In genomic region chr2:127701193-127701650, GRCh38 we compare ENCODE assay signal across 8 cellular contexts. TPM values are rescaled to one million over a fixed set of nuclear protein-coding genes. Genes with fewer than 3 reads are reported as not detected.
DNase-seq lines count a peak whose midpoint lies in the region; ATAC-seq and TF ChIP-seq lines count a peak whose summit lies in the region.

Gene SFT2D3, plus strand, starts transcription at chr2:127701497. Its CDS starts 32 bp downstream, at chr2:127701529.

- no peaks in the 10 kb centered on the region for H3K9me3 Mint-ChIP-seq in CD4-positive, CD25-positive, alpha-beta regulatory T cell

- peaks cover 15% of the 10 kb centered on the region for H3K36me3 Mint-ChIP-seq in CD4-positive, CD25-positive, alpha-beta regulatory T cell

- peak; percentile 83 to 96 (median 91) for DNase-seq in CD4-positive, CD25-positive, alpha-beta regulatory T cell
- DNase-seq in NCI-H748 (lab: John Stamatoyannopoulos, UW; ENCODE audit: unreplicated experiment), result peak; percentile 93
- peak; percentile 77 to 89 for DNase-seq in activated CD4-positive, alpha-beta T cell treated with anti-CD3 and anti-CD28 coated beads, Interleukin-2, amount 50 U/mL, for 24 hours (ENCODE audit: low read depth in 1 of 2, low spot score in 1 of 2)
- peak; percentile 94 for DNase-seq in dermis blood vessel endothelial cell
- DNase-seq in right lobe of liver, result peak; percentile 95 to 97 (median 96)
- DNase-seq in stimulated activated CD4-positive, alpha-beta T cell treated with anti-CD3 and anti-CD28 coated beads, Interleukin-4, amount 100 ng/mL, for 1 hour, result peak; percentile 88

- H3K4me1 ChIP-seq in CD4-positive, CD25-positive, alpha-beta regulatory T cell (ENCODE audit: control insufficient read depth, insufficient read depth, low read length, poor library complexity, severe bottlenecking), result peaks cover 39% of the 10 kb centered on the region
- H3K4me1 ChIP-seq in right lobe of liver, result peaks cover 0 to 49% (median 21%) of the 10 kb centered on the region in 4 donors

- 0% methylated on average over 5 of the region's 44 CpGs for WGBS in right lobe of liver (ENCODE audit: insufficient coverage, low coverage, low lambda C conversion rate, missing lambda C conversion rate)

- no peaks in the 10 kb centered on the region for H3K27me3 ChIP-seq in CD4-positive, CD25-positive, alpha-beta regulatory T cell (ENCODE audit: control insufficient read depth, insufficient read depth, low read length)
- H3K27me3 ChIP-seq in right lobe of liver, result no peaks in the 10 kb centered on the region

- H3K4me1 Mint-ChIP-seq in CD4-positive, CD25-positive, alpha-beta regulatory T cell, result peaks cover 28 to 47% (median 38%) of the 10 kb centered on the region in 4 donors

- peaks cover 13% of the 10 kb centered on the region for H3K36me3 ChIP-seq in CD4-positive, CD25-positive, alpha-beta regulatory T cell (ENCODE audit: control insufficient read depth, insufficient read depth, low read length)
- H3K36me3 ChIP-seq in right lobe of liver, result no peaks in the 10 kb centered on the region

- H3K4me3 ChIP-seq in CD4-positive, CD25-positive, alpha-beta regulatory T cell (ENCODE audit: low read depth, low read length), result peak within 1 kb of the TSS; percentile 90
- H3K4me3 ChIP-seq in right lobe of liver, result peak within 1 kb of the TSS; percentile 56 to 77 (median 63)

- peak; percentile 76 for ATAC-seq in CD4-positive, CD25-positive, alpha-beta regulatory T cell (ENCODE audit: low read depth in 2 of 2)
- peak; percentile 64 for ATAC-seq in GM19438 (IDR thresholded peaks at IDR 0.05; ENCODE audit: low read depth, unreplicated experiment)
- peak; percentile 50 for ATAC-seq in HG03565 (IDR thresholded peaks at IDR 0.05; ENCODE audit: unreplicated experiment)
- ATAC-seq in right lobe of liver, result peak; percentile 82 to 90 (median 84)

- peak within 1 kb of the TSS; percentile 95 to 99 (median 97) for H3K4me3 Mint-ChIP-seq in CD4-positive, CD25-positive, alpha-beta regulatory T cell

- H3K27ac Mint-ChIP-seq in CD4-positive, CD25-positive, alpha-beta regulatory T cell, result peak within 1 kb of the TSS; percentile 99

- peaks cover 8% of the 10 kb centered on the region for H3K27me3 Mint-ChIP-seq in CD4-positive, CD25-positive, alpha-beta regulatory T cell

- H3K9me3 ChIP-seq in CD4-positive, CD25-positive, alpha-beta regulatory T cell (ENCODE audit: control insufficient read depth in 2 of 2, low read length in 2 of 2), result no peaks in the 10 kb centered on the region
- H3K9me3 ChIP-seq in right lobe of liver, result no peaks in the 10 kb centered on the region

- peak; percentile 98 for TF ChIP-seq POLR2A in right lobe of liver (IDR thresholded peaks at IDR 0.05)

- intact Hi-C loops in right lobe of liver (cut with DNase I), result loop anchor here in 1 of 2 donors (2.0 kb wide), 1 partner anchor 110 kb away; the partner anchor contains the start of gene WDR33

- peak within 1 kb of the TSS; percentile 92 for H3K27ac ChIP-seq in CD4-positive, CD25-positive, alpha-beta regulatory T cell (ENCODE audit: insufficient read depth, low read length, poor library complexity, severe bottlenecking)
- peak within 1 kb of the TSS; percentile 93 to 99 (median 94) for H3K27ac ChIP-seq in right lobe of liver

- no peak for TF ChIP-seq CTCF in right lobe of liver (IDR thresholded peaks at IDR 0.05)

RNA-seq across cellular contexts. Expression of gene SFT2D3, which starts in this region (rescaled TPM):
- total RNA-seq in CD4-positive, CD25-positive, alpha-beta regulatory T cell, result 7.6 TPM
- 1 to 10 TPM; 1.4 to 4.5 (median 2.6) TPM for polyA plus RNA-seq in CD4-positive, CD25-positive, alpha-beta regulatory T cell
- total RNA-seq in dermis blood vessel endothelial cell (5.4 and 5.8 TPM in 2 replicates), right lobe of liver (1 to 10 TPM; 1.6 to 4.7 (median 3.4) TPM)

Comparison
In these comparisons a context has a peak if more than half of its experiments do, and no peak if none do; other contexts are left out.
1. Peak in every context shown above with its lines: DNase-seq, ATAC-seq, H3K4me3 ChIP-seq and H3K27ac ChIP-seq.